12 cellular contexts compared by ENCODE assay signal in the genomic region with DNA sequence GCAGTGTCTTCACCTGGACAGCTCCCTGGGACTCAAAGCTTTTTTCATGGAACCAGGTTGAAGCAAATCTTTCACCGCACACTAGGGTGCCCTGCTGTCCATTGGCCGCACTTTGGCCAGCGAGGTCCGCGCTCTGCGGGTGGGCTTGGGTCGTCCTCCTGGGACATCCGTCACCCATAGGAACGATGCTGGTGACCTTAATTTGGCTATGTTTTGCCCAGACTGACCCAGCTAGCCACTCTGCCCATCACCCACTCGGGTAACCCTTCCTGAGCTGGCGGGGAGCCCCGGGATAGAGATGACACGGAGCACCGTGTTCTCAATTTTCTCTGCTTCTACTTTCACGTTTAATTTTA. TPM values are rescaled to one million over a fixed set of nuclear protein-coding genes. Genes with fewer than 3 reads are reported as not detected.
DNase-seq lines count a peak whose midpoint lies in the region; ATAC-seq and TF ChIP-seq lines count a peak whose summit lies in the region.
"Had no signal": no experiment of that assay in that cellular context is flagged by ENCODE, and none has a peak within 500 bp of the region (broad histone marks: within the 10 kb centered on the region; RNA-seq: fewer than 3 reads in every experiment).

No MANE protein-coding gene starts in this region.

- H3K4me1 Mint-ChIP-seq in activated naive CD8-positive, alpha-beta T cell (ENCODE audit: low read depth), result peaks cover 14% of the 10 kb centered on the region
- H3K4me1 Mint-ChIP-seq in activated naive CD8-positive, alpha-beta T cell treated with anti-CD3 and anti-CD28 coated beads for 36 hours, result peaks cover 7% of the 10 kb centered on the region
- H3K4me1 Mint-ChIP-seq in glutamatergic neuron (ENCODE audit: low read depth, unreplicated experiment) (peaks cover 22% of the 10 kb centered on the region), immature natural killer cell (peaks cover 0 to 2% of the 10 kb centered on the region in 2 donors)
- peaks cover 9 to 18% (median 10%) of the 10 kb centered on the region in 4 donors for H3K4me1 Mint-ChIP-seq in naive thymus-derived CD8-positive, alpha-beta T cell

- no peak overlapping the region for H3K27ac Mint-ChIP-seq in activated naive CD8-positive, alpha-beta T cell
- no peak overlapping the region for H3K27ac Mint-ChIP-seq in activated naive CD8-positive, alpha-beta T cell treated with anti-CD3 and anti-CD28 coated beads for 36 hours
- H3K27ac Mint-ChIP-seq in glutamatergic neuron (ENCODE audit: unreplicated experiment), result peak overlapping the region; percentile 11
- peak overlapping the region in 6 of 10 donors; percentile 40 to 85 (median 70) for H3K27ac Mint-ChIP-seq in naive thymus-derived CD8-positive, alpha-beta T cell
- peak overlapping the region in 1 of 6 donors; percentile 34 for H3K27ac Mint-ChIP-seq in immature natural killer cell

- peaks cover 2% of the 10 kb centered on the region for H3K27me3 Mint-ChIP-seq in activated naive CD8-positive, alpha-beta T cell
- H3K27me3 Mint-ChIP-seq in activated naive CD8-positive, alpha-beta T cell treated with anti-CD3 and anti-CD28 coated beads for 36 hours, result no peaks in the 10 kb centered on the region
- H3K27me3 Mint-ChIP-seq in glutamatergic neuron (ENCODE audit: unreplicated experiment) (peaks cover 16% of the 10 kb centered on the region), immature natural killer cell (ENCODE audit: low read depth in 3 of 3) (peaks cover 0 to 3% (median 0%) of the 10 kb centered on the region in 3 donors)
- peaks cover 0 to 19% (median 5%) of the 10 kb centered on the region in 5 donors for H3K27me3 Mint-ChIP-seq in naive thymus-derived CD8-positive, alpha-beta T cell

- no peak for TF ChIP-seq CTCF in glutamatergic neuron (IDR thresholded peaks at IDR 0.05; ENCODE audit: partially characterized antibody, unreplicated experiment)

- POLR2A ChIA-PET in naive thymus-derived CD8-positive, alpha-beta T cell (lab: Charles Lee), result no interaction called here

- ATAC-seq in naive thymus-derived CD8-positive, alpha-beta T cell, result no peak
- ATAC-seq in HG03354 (IDR thresholded peaks at IDR 0.05; ENCODE audit: poor library complexity, severe bottlenecking, unreplicated experiment), result no peak
- ATAC-seq: HCT116 had no signal

- DNase-seq in activated naive CD8-positive, alpha-beta T cell treated with anti-CD3 and anti-CD28 coated beads for 36 hours, result no peak
- no peak for DNase-seq in glutamatergic neuron
- no peak for DNase-seq in naive thymus-derived CD8-positive, alpha-beta T cell
- DNase-seq in immature natural killer cell, result no peak
- DNase-seq in NCI-H2029 (lab: John Stamatoyannopoulos, UW), result no peak
- no peak for DNase-seq in T-helper 1 cell
- DNase-seq: NCI-H526 treated with DMSO at 0.1 percent for 48 hours, testis had no signal

- no peaks in the 10 kb centered on the region for H3K9me3 Mint-ChIP-seq in activated naive CD8-positive, alpha-beta T cell (ENCODE audit: low read depth)
- no peaks in the 10 kb centered on the region for H3K9me3 Mint-ChIP-seq in activated naive CD8-positive, alpha-beta T cell treated with anti-CD3 and anti-CD28 coated beads for 36 hours
- H3K9me3 Mint-ChIP-seq in glutamatergic neuron (ENCODE audit: unreplicated experiment) (peaks cover 25% of the 10 kb centered on the region), immature natural killer cell (no peaks in the 10 kb centered on the region)
- no peaks in the 10 kb centered on the region for H3K9me3 Mint-ChIP-seq in naive thymus-derived CD8-positive, alpha-beta T cell

- H3K4me3 Mint-ChIP-seq in activated naive CD8-positive, alpha-beta T cell, result peak overlapping the region; percentile 40
- H3K4me3 Mint-ChIP-seq in activated naive CD8-positive, alpha-beta T cell treated with anti-CD3 and anti-CD28 coated beads for 36 hours, result no peak overlapping the region
- H3K4me3 Mint-ChIP-seq in glutamatergic neuron (ENCODE audit: unreplicated experiment) (no peak overlapping the region), immature natural killer cell (no peak overlapping the region)
- peak overlapping the region in 8 of 10 donors; percentile 40 to 70 (median 52) for H3K4me3 Mint-ChIP-seq in naive thymus-derived CD8-positive, alpha-beta T cell

- no peaks in the 10 kb centered on the region for H3K36me3 Mint-ChIP-seq in activated naive CD8-positive, alpha-beta T cell
- no peaks in the 10 kb centered on the region for H3K36me3 Mint-ChIP-seq in activated naive CD8-positive, alpha-beta T cell treated with anti-CD3 and anti-CD28 coated beads for 36 hours
- H3K36me3 Mint-ChIP-seq in glutamatergic neuron (ENCODE audit: unreplicated experiment) (peaks cover 15% of the 10 kb centered on the region), immature natural killer cell (no peaks in the 10 kb centered on the region)
- H3K36me3 Mint-ChIP-seq in naive thymus-derived CD8-positive, alpha-beta T cell, result no peaks in the 10 kb centered on the region

RNA-seq across cellular contexts. Expression of a gene that starts 25.9 kb away (rescaled TPM):
- not detected for total RNA-seq in activated naive CD8-positive, alpha-beta T cell treated with anti-CD3 and anti-CD28 coated beads for 36 hours
- 42.8 TPM for total RNA-seq in glutamatergic neuron (ENCODE audit: unreplicated experiment)
- total RNA-seq in naive thymus-derived CD8-positive, alpha-beta T cell, result 1 to 10 TPM; 1.1 to 2.3 TPM
- polyA plus RNA-seq in naive thymus-derived CD8-positive, alpha-beta T cell, result not detected
- not detected for polyA plus RNA-seq in immature natural killer cell
- total RNA-seq: myocyte had no signal

Comparison
In these comparisons a context has a peak if more than half of its experiments do, and no peak if none do; other contexts are left out.
1. H3K4me3 Mint-ChIP-seq: peak in activated naive CD8-positive, alpha-beta T cell (single experiment) and naive thymus-derived CD8-positive, alpha-beta T cell (8 of 10); none in activated naive CD8-positive, alpha-beta T cell treated with anti-CD3 and anti-CD28 coated beads for 36 hours (single experiment), glutamatergic neuron (single experiment) and immature natural killer cell (0 of 5).
2. H3K27ac Mint-ChIP-seq: peak in glutamatergic neuron (single experiment) and naive thymus-derived CD8-positive, alpha-beta T cell (6 of 10); none in activated naive CD8-positive, alpha-beta T cell (single experiment) and activated naive CD8-positive, alpha-beta T cell treated with anti-CD3 and anti-CD28 coated beads for 36 hours (single experiment).
3. RNA of a gene that starts 25.9 kb away (total RNA-seq): 42.8 TPM in glutamatergic neuron (single experiment); 1.1 to 2.3 TPM in naive thymus-derived CD8-positive, alpha-beta T cell and not detected in activated naive CD8-positive, alpha-beta T cell treated with anti-CD3 and anti-CD28 coated beads for 36 hours; every median in the first group is over 10 times any median in the second.